ENCODE assay signal across 16 cellular contexts in the genomic region with DNA sequence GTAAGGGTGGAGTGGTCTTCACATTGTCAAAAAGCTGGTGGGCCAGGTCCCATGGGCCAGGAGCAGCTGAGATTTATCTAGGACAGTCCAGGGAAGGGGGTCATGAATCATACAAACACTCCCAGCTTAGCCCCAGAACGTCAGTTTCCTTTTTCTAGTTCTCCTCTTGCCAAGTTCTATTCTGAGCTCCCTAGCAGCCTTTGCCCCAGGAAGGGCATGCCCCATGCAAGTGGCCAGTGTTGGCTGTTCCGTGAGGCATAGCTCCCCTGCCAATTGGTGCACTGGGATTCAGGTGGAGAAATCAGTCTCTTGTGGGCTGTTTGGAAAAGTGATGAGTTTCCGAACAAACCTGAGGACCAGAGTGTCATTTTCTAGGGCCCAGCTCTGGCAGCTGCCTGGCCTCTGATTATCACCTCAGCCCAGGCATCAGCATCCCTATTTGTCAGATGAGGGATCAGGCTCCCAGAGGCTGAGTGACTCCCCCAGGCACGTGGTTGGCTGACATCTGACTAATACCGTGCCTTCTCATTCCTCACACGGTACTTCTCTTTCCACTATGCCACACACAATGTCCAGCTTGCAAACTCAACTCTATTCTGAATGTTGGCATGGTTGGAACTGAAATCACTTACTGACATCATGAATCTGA. TPM values are rescaled to one million over a fixed set of nuclear protein-coding genes. Genes with fewer than 3 reads are reported as not detected.
DNase-seq lines count a peak whose midpoint lies in the region; FAIRE-seq and TF ChIP-seq lines count a peak whose summit lies in the region.
"Had no signal": no experiment of that assay in that cellular context is flagged by ENCODE, and none has a peak within 500 bp of the region (broad histone marks: within the 10 kb centered on the region; RNA-seq: fewer than 3 reads in every experiment).

No MANE protein-coding gene starts in this region.

- FAIRE-seq in GM12891 (lab: Jason Lieb, UNC) = no peak

- H3K27ac ChIP-seq in GM23248 = no peak overlapping the region
- no peak overlapping the region for H3K27ac ChIP-seq in CD8-positive, alpha-beta memory T cell (ENCODE audit: low read depth, low read length)
- H3K27ac ChIP-seq: transverse colon had no signal

- H3K4me1 ChIP-seq in GM23248 (ENCODE audit: insufficient read depth) = no peaks in the 10 kb centered on the region
- no peaks in the 10 kb centered on the region for H3K4me1 ChIP-seq in CD8-positive, alpha-beta memory T cell (ENCODE audit: insufficient read depth, low read length)
- H3K4me1 ChIP-seq: ascending aorta had no signal

- in situ Hi-C loops in GM23248 (cut with MboI) = no loop called here

- H3K27ac Mint-ChIP-seq in CD8-positive, alpha-beta memory T cell = no peak overlapping the region
- H3K27ac Mint-ChIP-seq: activated CD4-positive, alpha-beta T cell treated with anti-CD3 and anti-CD28 coated beads, Interleukin-2, amount 10 ng/mL, durations not matched to agents 7 days and 5 days; activated T-helper 1 cell treated with anti-CD3 and anti-CD28 coated beads, Interleukin-12 subunit alpha, Interleukin-12 subunit beta, Interleukin-2, Interleukin-4 antibody, amounts not matched to agents 30 ng/mL and 10 ng/mL and 1 ng/mL, durations not matched to agents 14 hours and 24 hours and 36 hours had no signal

- H3K9me3 ChIP-seq in GM23248 (ENCODE audit: low read depth) = no peaks in the 10 kb centered on the region
- no peaks in the 10 kb centered on the region for H3K9me3 ChIP-seq in CD8-positive, alpha-beta memory T cell (ENCODE audit: low read length)
- H3K9me3 ChIP-seq: transverse colon had no signal

- peaks cover 0 to 7% (median 2%) of the 10 kb centered on the region in 3 donors for H3K36me3 Mint-ChIP-seq in CD8-positive, alpha-beta memory T cell

- no peaks in the 10 kb centered on the region for H3K27me3 ChIP-seq in GM23248 (replicated peaks; ENCODE audit: insufficient read depth)
- H3K27me3 ChIP-seq in CD8-positive, alpha-beta memory T cell (ENCODE audit: insufficient read depth, low read length, poor library complexity, severe bottlenecking) = no peaks in the 10 kb centered on the region
- H3K27me3 ChIP-seq: ascending aorta, transverse colon had no signal

- WGBS in GM23248 (ENCODE audit: low coverage in 1 of 2, low lambda C conversion rate in 2 of 2, missing lambda C conversion rate in 2 of 2), 2 experiments = 53 to 61% methylated on average over 5 to 6 of the region's 6 CpGs

- no peak overlapping the region for H3K4me3 Mint-ChIP-seq in CD8-positive, alpha-beta memory T cell
- H3K4me3 Mint-ChIP-seq: activated CD4-positive, alpha-beta T cell treated with anti-CD3 and anti-CD28 coated beads, Interleukin-2, amount 10 ng/mL, durations not matched to agents 7 days and 5 days; activated T-helper 1 cell treated with anti-CD3 and anti-CD28 coated beads, Interleukin-12 subunit alpha, Interleukin-12 subunit beta, Interleukin-2, Interleukin-4 antibody, amounts not matched to agents 30 ng/mL and 10 ng/mL and 1 ng/mL, durations not matched to agents 14 hours and 24 hours and 36 hours had no signal

- CTCF ChIA-PET in CD8-positive, alpha-beta memory T cell (lab: Charles Lee) = no interaction called here

- H3K9me3 Mint-ChIP-seq in CD8-positive, alpha-beta memory T cell = peaks cover 2 to 14% (median 11%) of the 10 kb centered on the region in 5 donors

- peaks cover 0 to 2% of the 10 kb centered on the region in 2 donors for H3K27me3 Mint-ChIP-seq in CD8-positive, alpha-beta memory T cell

- TF ChIP-seq POLR2A in GM12891 (IDR thresholded peaks at IDR 0.05; ENCODE audit: low read depth, low read length) = no peak

- H3K4me2 ChIP-seq in GM23248 (ENCODE audit: unreplicated experiment) = no peak overlapping the region

- H3K9me2 ChIP-seq in GM23248 (ENCODE audit: insufficient read depth) = no peaks in the 10 kb centered on the region

- H3K36me3 ChIP-seq in GM23248 (ENCODE audit: low read depth) = no peaks in the 10 kb centered on the region
- H3K36me3 ChIP-seq in CD8-positive, alpha-beta memory T cell (ENCODE audit: insufficient read depth, low read length) = no peaks in the 10 kb centered on the region
- H3K36me3 ChIP-seq: ascending aorta, transverse colon had no signal

- POLR2A ChIA-PET in CD8-positive, alpha-beta memory T cell (lab: Charles Lee) = no interaction called here

- peaks cover 5% of the 10 kb centered on the region; the same call in 1 of the 2 replicates for H3F3A ChIP-seq in GM23248 (ENCODE audit: insufficient read depth)

- no peaks in the 10 kb centered on the region for H4K20me1 ChIP-seq in GM23248 (ENCODE audit: insufficient read depth)

- no peaks in the 10 kb centered on the region for H3K79me2 ChIP-seq in GM23248 (ENCODE audit: insufficient read depth)

- no peak overlapping the region for H3K4me3 ChIP-seq in GM23248
- no peak overlapping the region for H3K4me3 ChIP-seq in fibroblast of the aortic adventitia (ENCODE audit: low read depth, low read length)
- H3K4me3 ChIP-seq in CD8-positive, alpha-beta memory T cell (ENCODE audit: low read length) = no peak overlapping the region
- H3K4me3 ChIP-seq: ascending aorta, transverse colon had no signal

- no peaks in the 10 kb centered on the region for H3K4me1 Mint-ChIP-seq in CD8-positive, alpha-beta memory T cell
- H3K4me1 Mint-ChIP-seq: activated CD4-positive, alpha-beta T cell treated with anti-CD3 and anti-CD28 coated beads, Interleukin-2, amount 10 ng/mL, durations not matched to agents 7 days and 5 days had no signal

- H3K9ac ChIP-seq in GM23248 = no peak overlapping the region

- TF ChIP-seq CTCF in fibroblast of the aortic adventitia (IDR thresholded peaks at IDR 0.05; ENCODE audit: insufficient read depth, low read length) = no peak

- no peak overlapping the region for H2AFZ ChIP-seq in GM23248

- DNase-seq in GM23248 (peak; percentile 62), RKO (ENCODE audit: low spot score) (peak; percentile 64), fibroblast of the aortic adventitia (ENCODE audit: low read depth) (peak; percentile 34), pons (ENCODE audit: low spot score) (peak; percentile 63), NCI-H1092 (lab: John Stamatoyannopoulos, UW) (no peak), GM12891 (ENCODE audit: insufficient read length, low spot score) (no peak), NCI-H524 treated with DMSO at 0.1 percent for 48 hours (lab: John Stamatoyannopoulos, UW) (no peak)
- no peak for DNase-seq in CD8-positive, alpha-beta memory T cell
- DNase-seq: activated CD4-positive, alpha-beta T cell treated with anti-CD3 and anti-CD28 coated beads, Interleukin-2, amount 10 ng/mL, durations not matched to agents 7 days and 5 days; Calu3; effector CD4-positive, alpha-beta T cell; nucleus accumbens; T-helper 1 cell; transverse colon had no signal

TF ChIP-seq in GM12891, 5 proteins besides CTCF, POLR2A, EP300 and RAD21:
- TF ChIP-seq PAX5 (IDR thresholded peaks at IDR 0.05; ENCODE audit: insufficient read depth, low read length, severe bottlenecking) (no peak), TAF1 (IDR thresholded peaks at IDR 0.05; ENCODE audit: low read depth, low read length) (no peak), POU2F2 (IDR thresholded peaks at IDR 0.05; ENCODE audit: low read depth, low read length) (no peak), SPI1 (IDR thresholded peaks at IDR 0.05; ENCODE audit: low read depth, low read length) (no peak), POLR2AphosphoS5 (IDR thresholded peaks at IDR 0.05; ENCODE audit: low read depth, low read length) (no peak)
TF ChIP-seq in GM12891: peak in this region for 0.

RNA-seq across cellular contexts. Expression of gene MYOM3, which starts 14.2 kb away (rescaled TPM):
- total RNA-seq in GM23248 (2014; rRNA removed; shearing (Covaris generic)) = 1.0 and 1.4 TPM in 2 replicates
- polyA plus RNA-seq in GM23248 (2016; fragmentation: Nextera tagmentation; extraction: Ambion mirVana) = 0.76 and 1.2 TPM in 2 replicates
- total RNA-seq in fibroblast of the aortic adventitia (ENCODE audit: low replicate concordance) = under 0.01 TPM in 1 of 2 replicates, not detected in the other
- total RNA-seq in CD8-positive, alpha-beta memory T cell = not detected
- not detected for polyA plus RNA-seq in CD8-positive, alpha-beta memory T cell
- polyA plus RNA-seq in GM12891 (2012; ENCODE audit: low read depth, missing spikeins) = not detected
- total RNA-seq: activated CD4-positive, alpha-beta T cell treated with anti-CD3 and anti-CD28 coated beads, Interleukin-2, amount 10 ng/mL, durations not matched to agents 7 days and 5 days; activated T-helper 1 cell treated with anti-CD3 and anti-CD28 coated beads, Interleukin-12 subunit alpha, Interleukin-12 subunit beta, Interleukin-2, Interleukin-4 antibody, amounts not matched to agents 30 ng/mL and 10 ng/mL and 1 ng/mL, durations not matched to agents 14 hours and 24 hours and 36 hours had no signal

RNA-seq across cellular contexts. Expression of gene IL22RA1, which starts 16.8 kb away (rescaled TPM):
- not detected in 2 replicates for total RNA-seq in GM23248 (2014; rRNA removed; shearing (Covaris generic))
- 0.21 TPM in 1 of 2 replicates, not detected in the other for polyA plus RNA-seq in GM23248 (2016; fragmentation: Nextera tagmentation; extraction: Ambion mirVana)
- total RNA-seq in fibroblast of the aortic adventitia (ENCODE audit: low replicate concordance) = 0.09 TPM in 1 of 2 replicates, not detected in the other
- total RNA-seq in CD8-positive, alpha-beta memory T cell = not detected
- polyA plus RNA-seq in CD8-positive, alpha-beta memory T cell = not detected
- polyA plus RNA-seq in GM12891 (2012; ENCODE audit: low read depth, missing spikeins) = not detected
- total RNA-seq: activated CD4-positive, alpha-beta T cell treated with anti-CD3 and anti-CD28 coated beads, Interleukin-2, amount 10 ng/mL, durations not matched to agents 7 days and 5 days; activated T-helper 1 cell treated with anti-CD3 and anti-CD28 coated beads, Interleukin-12 subunit alpha, Interleukin-12 subunit beta, Interleukin-2, Interleukin-4 antibody, amounts not matched to agents 30 ng/mL and 10 ng/mL and 1 ng/mL, durations not matched to agents 14 hours and 24 hours and 36 hours; ascending aorta had no signal

Comparison
In these comparisons a context has a peak if more than half of its experiments do, and no peak if none do; other contexts are left out.
1. DNase-seq: peak in GM23248 (single experiment), RKO (single experiment), fibroblast of the aortic adventitia (single experiment) and pons (single experiment); none in CD8-positive, alpha-beta memory T cell (0 of 5), NCI-H1092 (single experiment), GM12891 (single experiment) and NCI-H524 treated with DMSO at 0.1 percent for 48 hours (single experiment).